ENCODE assay signal across 10 cellular contexts in the genomic region with DNA sequence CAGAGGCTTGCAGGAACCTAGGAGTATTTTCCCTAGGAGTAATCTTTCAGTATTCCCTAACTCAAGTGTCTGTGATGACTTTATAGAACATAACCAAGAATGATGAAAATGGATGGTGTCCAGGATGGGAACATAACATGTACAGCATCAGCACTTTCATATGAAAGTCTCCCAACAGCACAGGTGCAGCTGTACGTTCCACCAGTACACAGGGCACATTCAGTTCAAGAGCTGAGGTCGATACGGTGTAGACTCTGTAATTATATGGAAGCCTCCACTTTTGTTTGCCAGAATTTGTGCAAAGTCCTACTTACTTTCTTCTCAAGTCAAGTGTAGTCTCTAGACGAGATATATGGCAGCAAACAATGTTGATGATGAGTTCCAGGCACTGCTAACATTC.
"Had no signal": no experiment of that assay in that cellular context is flagged by ENCODE, and none has a peak within 500 bp of the region (broad histone marks: within the 10 kb centered on the region; RNA-seq: fewer than 3 reads in every experiment).

No MANE protein-coding gene starts in this region.

- ATAC-seq: HCT116, K562 had no signal

- H3K9me3 ChIP-seq: HAP-1 had no signal

- H3K27ac ChIP-seq: GM23248, HL-60 had no signal

- H2AFZ ChIP-seq: GM23248 had no signal

- DNase-seq: GM23248, GOT3, H7, HFFc6, IMR-90, KG1 had no signal

- H3K9ac ChIP-seq: GM23248 had no signal

- H3K4me3 ChIP-seq: GM23248, HAP-1, K562 had no signal

- H3K36me3 ChIP-seq: HAP-1 had no signal
